Comparison of ENCODE assay signal across 9 cellular contexts in the genomic region with DNA sequence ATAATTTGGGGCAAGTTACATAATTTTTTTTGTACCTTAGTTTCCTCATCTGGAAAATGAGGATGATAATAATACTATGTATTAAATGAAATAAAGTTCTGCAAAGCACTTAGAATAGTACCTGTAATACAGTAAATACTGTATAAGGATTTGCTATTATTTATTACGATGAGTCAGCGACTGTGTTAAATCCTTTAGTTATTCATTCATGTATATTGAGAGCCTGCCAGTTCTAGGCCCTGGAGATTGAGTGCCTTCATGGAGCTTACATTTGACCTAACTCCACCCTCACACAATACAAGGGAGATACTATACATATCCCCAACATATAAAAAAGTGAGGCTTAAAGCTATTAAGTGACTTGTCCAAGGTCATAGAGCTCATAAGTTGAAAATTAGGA.
"Had no signal": no experiment of that assay in that cellular context is flagged by ENCODE, and none has a peak within 500 bp of the region (broad histone marks: within the 10 kb centered on the region; RNA-seq: fewer than 3 reads in every experiment).

No MANE protein-coding gene starts in this region.

- H3K36me3 ChIP-seq: HAP-1 had no signal

- H3K4me3 Mint-ChIP-seq: HFFc6, IgD-negative memory B cell had no signal

- H3K27me3 Mint-ChIP-seq: IgD-negative memory B cell had no signal

- DNase-seq: GM23248, GOT3, H7, HFFc6, KG1 had no signal

- H3K9me3 ChIP-seq: HAP-1 had no signal

- H3K4me1 ChIP-seq: HAP-1 had no signal

- H3K27ac ChIP-seq: GM23248, HL-60 had no signal

- H3K9ac ChIP-seq: GM23248 had no signal

- H3K27ac Mint-ChIP-seq: HFFc6, IgD-negative memory B cell had no signal

- H3K4me3 ChIP-seq: GM23248, HAP-1 had no signal

- H2AFZ ChIP-seq: GM23248 had no signal

- H3K9me3 Mint-ChIP-seq: HFFc6, IgD-negative memory B cell had no signal

- ATAC-seq: HCT116 had no signal
